20 cellular contexts compared by ENCODE assay signal in the genomic region with DNA sequence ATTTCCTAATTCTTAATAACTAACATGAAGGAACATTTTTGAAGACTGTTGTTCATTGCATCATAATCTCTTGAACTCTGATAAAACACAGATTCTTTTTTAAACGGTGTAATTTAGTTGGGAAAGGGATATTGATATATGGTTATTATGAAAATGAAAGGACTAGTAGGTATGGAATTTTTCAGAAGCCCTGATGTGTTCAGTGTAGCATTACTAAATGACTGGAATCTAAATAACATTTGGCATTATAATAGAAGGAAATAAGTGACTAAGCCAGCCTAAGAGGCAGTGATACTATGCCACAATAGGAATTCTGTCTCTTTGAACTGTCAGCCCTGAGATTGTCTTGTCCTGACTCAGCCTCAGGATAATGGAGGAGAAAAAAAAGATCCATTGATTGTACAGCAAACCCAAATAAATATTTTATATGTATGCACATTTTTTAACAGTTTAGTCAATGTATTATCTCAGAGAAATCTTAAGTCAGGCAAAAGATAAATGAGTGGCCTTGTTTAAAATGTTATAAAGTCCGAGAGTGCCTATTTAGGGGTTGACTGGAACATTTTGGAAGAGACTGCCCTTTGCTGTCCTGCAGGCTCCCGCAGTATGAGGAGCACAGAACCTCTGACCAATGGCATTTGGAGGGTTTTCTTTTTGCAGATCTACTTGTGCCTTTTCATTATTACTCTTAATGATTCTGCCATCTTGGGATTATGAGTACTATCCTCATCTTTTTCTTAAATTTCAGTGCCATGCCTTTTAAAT.
A peak's percentile ranks its signal among the peaks of the same experiment; 100 is the strongest.
DNase-seq lines count a peak whose midpoint lies in the region; ATAC-seq, FAIRE-seq and TF ChIP-seq lines count a peak whose summit lies in the region.
"Had no signal": no experiment of that assay in that cellular context is flagged by ENCODE, and none has a peak within 500 bp of the region (broad histone marks: within the 10 kb centered on the region; RNA-seq: fewer than 3 reads in every experiment).

No MANE protein-coding gene starts in this region.

- H2BK15ac ChIP-seq in mesenchymal stem cell (ENCODE audit: low read depth, poor library complexity, severe bottlenecking): no peak overlapping the region

- no peak for FAIRE-seq in GM19239 (lab: Jason Lieb, UNC)
- FAIRE-seq: pancreas had no signal

- no peak overlapping the region for H2BK5ac ChIP-seq in mesenchymal stem cell (ENCODE audit: low read depth, low read length, poor library complexity, severe bottlenecking)

- dilution Hi-C loops in mammary epithelial cell (cut with HindIII; ENCODE audit: low sequenced_read_pairs): no loop called here

- peak overlapping the region; percentile 54 for H3K4me2 ChIP-seq in mammary epithelial cell (ENCODE audit: insufficient read depth, low read depth, low read length)
- no peak overlapping the region for H3K4me2 ChIP-seq in mesenchymal stem cell (ENCODE audit: low read length, poor library complexity, severe bottlenecking)
- H3K4me2 ChIP-seq: hepatocyte had no signal

- no peak for ATAC-seq in HG02885 (IDR thresholded peaks at IDR 0.05; ENCODE audit: poor library complexity, unreplicated experiment)
- ATAC-seq in T-cell (replicated peaks in 1 of 4): no peak
- ATAC-seq: activated T-cell treated with anti-CD3 and anti-CD28 coated beads, Interleukin-2, amount 50 U/mL, for 72 hours; effector memory CD8-positive, alpha-beta T cell; pancreas; stimulated activated naive B cell treated with anti-CD40 and anti-IgM and Interleukin-4, amounts not matched to agents 10 μg/mL and 1 μg/mL and 100 μg/mL, for 72 hours had no signal

- POLR2A ChIA-PET in BJ (lab: Charles Lee) (no interaction called here), T-cell (lab: Charles Lee) (no interaction called here)

- no peak overlapping the region for H2BK12ac ChIP-seq in mesenchymal stem cell (ENCODE audit: low read length in 2 of 2)

- no peak overlapping the region for H3K4me3 Mint-ChIP-seq in T-cell
- H3K4me3 Mint-ChIP-seq: activated T-cell treated with anti-CD3 and anti-CD28 coated beads, Interleukin-2, amount 50 U/mL, for 72 hours; B cell; effector memory CD8-positive, alpha-beta T cell; stimulated activated naive B cell treated with anti-CD40 and anti-IgM and Interleukin-4, amounts not matched to agents 10 μg/mL and 1 μg/mL and 100 μg/mL, for 72 hours had no signal

- no peaks in the 10 kb centered on the region for H3K36me3 Mint-ChIP-seq in T-cell
- H3K36me3 Mint-ChIP-seq: stimulated activated naive B cell treated with anti-CD40 and anti-IgM and Interleukin-4, amounts not matched to agents 10 μg/mL and 1 μg/mL and 100 μg/mL, for 72 hours had no signal

- no peaks in the 10 kb centered on the region for H3K9me3 ChIP-seq in MG63
- no peaks in the 10 kb centered on the region for H3K9me3 ChIP-seq in mammary epithelial cell (replicated peaks; ENCODE audit: insufficient read depth, low read length)
- H3K9me3 ChIP-seq in mesenchymal stem cell (ENCODE audit: control insufficient read depth, low read length): no peaks in the 10 kb centered on the region
- H3K9me3 ChIP-seq: pancreas had no signal

- no peaks in the 10 kb centered on the region for H3K27me3 ChIP-seq in BJ (ENCODE audit: control insufficient read depth, insufficient read depth, low read length)
- H3K27me3 ChIP-seq in MG63: no peaks in the 10 kb centered on the region
- no peaks in the 10 kb centered on the region for H3K27me3 ChIP-seq in mammary epithelial cell (ENCODE audit: insufficient read depth, low read length)
- H3K27me3 ChIP-seq in mesenchymal stem cell (ENCODE audit: control insufficient read depth in 1 of 2, insufficient read depth in 1 of 2, low read length in 2 of 2): no peaks in the 10 kb centered on the region
- H3K27me3 ChIP-seq: hepatocyte, pancreas had no signal

- peaks cover 0 to under 1% of the 10 kb centered on the region in 2 donors for H3K27me3 Mint-ChIP-seq in T-cell
- H3K27me3 Mint-ChIP-seq: B cell; effector memory CD8-positive, alpha-beta T cell; stimulated activated naive B cell treated with anti-CD40 and anti-IgM and Interleukin-4, amounts not matched to agents 10 μg/mL and 1 μg/mL and 100 μg/mL, for 72 hours had no signal

- TF ChIP-seq CTCF in BJ (IDR thresholded peaks at IDR 0.05; ENCODE audit: insufficient read depth, low read depth, low read length) (no peak), mammary epithelial cell (conservative IDR thresholded peaks at IDR 0.05 in 1 of 2, IDR thresholded peaks at IDR 0.05 in 1 of 2; ENCODE audit: extremely low read depth in 1 of 2, insufficient read depth in 1 of 2, low read depth in 1 of 2, low read length in 2 of 2) (no peak)

- no peak overlapping the region for H2BK120ac ChIP-seq in mesenchymal stem cell (ENCODE audit: low read depth, low read length)

- H3K4me1 Mint-ChIP-seq in T-cell: no peaks in the 10 kb centered on the region
- H3K4me1 Mint-ChIP-seq: B cell; stimulated activated naive B cell treated with anti-CD40 and anti-IgM and Interleukin-4, amounts not matched to agents 10 μg/mL and 1 μg/mL and 100 μg/mL, for 72 hours had no signal

- intact Hi-C loops in mammary epithelial cell (cut with micrococcal nuclease): loop anchor here (5.0 to 10.0 kb wide), 2 partner anchors 202 to 1105 kb away; no protein-coding TSS in a partner anchor

- H4K8ac ChIP-seq in mesenchymal stem cell (ENCODE audit: low read length): no peak overlapping the region

- H3K18ac ChIP-seq in mesenchymal stem cell (ENCODE audit: low read depth in 1 of 2, low read length in 2 of 2): no peak overlapping the region

- H3K27ac Mint-ChIP-seq in T-cell: no peak overlapping the region
- H3K27ac Mint-ChIP-seq: activated T-cell treated with anti-CD3 and anti-CD28 coated beads, Interleukin-2, amount 50 U/mL, for 72 hours; B cell; effector memory CD8-positive, alpha-beta T cell; stimulated activated naive B cell treated with anti-CD40 and anti-IgM and Interleukin-4, amounts not matched to agents 10 μg/mL and 1 μg/mL and 100 μg/mL, for 72 hours had no signal

- H3K23ac ChIP-seq in mesenchymal stem cell (ENCODE audit: low read length in 2 of 2): no peak overlapping the region

- 38% methylated on average over 3 of the region's 3 CpGs for WGBS in mammary epithelial cell (ENCODE audit: low coverage, missing lambda C conversion rate)
- WGBS in mesenchymal stem cell: 9% methylated on average over 3 of the region's 3 CpGs

- CTCF ChIA-PET in BJ (lab: Yijun Ruan, JAX): interaction anchor here (1.2 kb wide), 1 partner anchor 112 kb away, joined by 5 read pairs; no protein-coding TSS in a partner anchor
- CTCF ChIA-PET in mammary epithelial cell (lab: Charles Lee; ENCODE audit: low non-redundant PET): no interaction called here
- CTCF ChIA-PET in T-cell (lab: Charles Lee): interaction anchor here in 1 of 2 donors (0.5 kb wide), 1 partner anchor 10 kb away, joined by 3 read pairs; no protein-coding TSS in a partner anchor

- H3K9ac ChIP-seq in mammary epithelial cell (ENCODE audit: insufficient read depth, low read length) (no peak overlapping the region), mesenchymal stem cell (ENCODE audit: low read length) (no peak overlapping the region)

- H3K14ac ChIP-seq in mesenchymal stem cell (ENCODE audit: low read length in 2 of 2): no peak overlapping the region

- H2AFZ ChIP-seq in mammary epithelial cell (ENCODE audit: low read depth, low read length) (no peak overlapping the region), mesenchymal stem cell (ENCODE audit: low read depth, low read length) (no peak overlapping the region)
- H2AFZ ChIP-seq: hepatocyte had no signal

- H4K20me1 ChIP-seq in mammary epithelial cell (ENCODE audit: insufficient read depth, low read length): no peaks in the 10 kb centered on the region

- no peak overlapping the region for H3K4me3 ChIP-seq in BJ (ENCODE audit: low read depth, low read length)
- no peak overlapping the region for H3K4me3 ChIP-seq in MG63
- no peak overlapping the region for H3K4me3 ChIP-seq in mammary epithelial cell (replicated peaks in 1 of 3; ENCODE audit: insufficient read depth in 1 of 3, low read depth in 2 of 3, low read length in 3 of 3)
- no peak overlapping the region for H3K4me3 ChIP-seq in mesenchymal stem cell (ENCODE audit: insufficient read depth in 1 of 2, low read depth in 1 of 2, low read length in 2 of 2)
- H3K4me3 ChIP-seq: hepatocyte, pancreas had no signal

- H3K4ac ChIP-seq in mesenchymal stem cell (ENCODE audit: low read depth in 1 of 2, low read length in 2 of 2): no peak overlapping the region

- no peaks in the 10 kb centered on the region for H3K79me1 ChIP-seq in mesenchymal stem cell (replicated peaks; ENCODE audit: low read length, poor library complexity, severe bottlenecking)

- H3K9me3 Mint-ChIP-seq in T-cell: no peaks in the 10 kb centered on the region
- H3K9me3 Mint-ChIP-seq: stimulated activated naive B cell treated with anti-CD40 and anti-IgM and Interleukin-4, amounts not matched to agents 10 μg/mL and 1 μg/mL and 100 μg/mL, for 72 hours had no signal

- BruUV-seq in mammary epithelial cell (replicated peaks; lab: Mats Ljungman, UMichigan): no TSS peak

- no peak overlapping the region for H4K91ac ChIP-seq in mesenchymal stem cell (ENCODE audit: low read length)

- peaks cover 21% of the 10 kb centered on the region for H3K4me1 ChIP-seq in mammary epithelial cell (ENCODE audit: insufficient read depth, low read length)
- H3K4me1 ChIP-seq in mesenchymal stem cell (ENCODE audit: control insufficient read depth, insufficient read depth, low read depth, low read length): peaks cover 4% of the 10 kb centered on the region
- H3K4me1 ChIP-seq: pancreas had no signal

- in situ Hi-C loops in mammary epithelial cell (cut with MboI; ENCODE audit: low sequenced_read_pairs in 2 of 2): no loop called here

- DNase-seq in BJ (ENCODE audit: low read depth) (peak; percentile 62), MG63 (peak; percentile 27), mammary epithelial cell (peak; percentile 66), mesenchymal stem cell (peak; percentile 51), putamen (ENCODE audit: low spot score) (no peak), T-cell (no peak), GM19239 (ENCODE audit: insufficient read length, low spot score) (no peak)
- DNase-seq: activated CD4-positive, alpha-beta T cell treated with anti-CD3 and anti-CD28 coated beads for 48 hours; activated T-cell treated with anti-CD3 and anti-CD28 coated beads, Interleukin-2, amount 50 U/mL, for 72 hours; aorta; effector memory CD8-positive, alpha-beta T cell; KG1; mesendoderm; NCI-H2029; pancreas; stimulated activated naive B cell treated with anti-CD40 and anti-IgM and Interleukin-4, amounts not matched to agents 10 μg/mL and 1 μg/mL and 100 μg/mL, for 72 hours; T-helper 1 cell had no signal

- no peak overlapping the region for H2AK5ac ChIP-seq in mesenchymal stem cell (ENCODE audit: low read length, severe bottlenecking)

- no peaks in the 10 kb centered on the region for H3K79me2 ChIP-seq in mammary epithelial cell (ENCODE audit: insufficient read depth, low read length)
- H3K79me2 ChIP-seq: hepatocyte had no signal

- no peak overlapping the region for H3K27ac ChIP-seq in mammary epithelial cell (ENCODE audit: insufficient read depth, low read depth, low read length)
- peak overlapping the region; percentile 53 for H3K27ac ChIP-seq in mesenchymal stem cell (ENCODE audit: low read length, poor library complexity, severe bottlenecking)
- H3K27ac ChIP-seq: hepatocyte, pancreas had no signal

- no peaks in the 10 kb centered on the region for H3K36me3 ChIP-seq in BJ (ENCODE audit: control insufficient read depth, insufficient read depth, low read length)
- H3K36me3 ChIP-seq in MG63: no peaks in the 10 kb centered on the region
- no peaks in the 10 kb centered on the region for H3K36me3 ChIP-seq in mammary epithelial cell (ENCODE audit: insufficient read depth, low read length)
- H3K36me3 ChIP-seq in mesenchymal stem cell (ENCODE audit: control insufficient read depth in 1 of 2, insufficient read depth in 2 of 2, low read depth in 1 of 2, low read length in 2 of 2): no peaks in the 10 kb centered on the region
- H3K36me3 ChIP-seq: pancreas had no signal

Comparison
In these comparisons a context has a peak if more than half of its experiments do, and no peak if none do; other contexts are left out.
1. DNase-seq: peak in BJ (single experiment), MG63 (single experiment), mammary epithelial cell (single experiment) and mesenchymal stem cell (single experiment); none in putamen (single experiment), T-cell (0 of 34) and GM19239 (single experiment).